Comparison of ENCODE assay signal across 10 cellular contexts in the genomic region with DNA sequence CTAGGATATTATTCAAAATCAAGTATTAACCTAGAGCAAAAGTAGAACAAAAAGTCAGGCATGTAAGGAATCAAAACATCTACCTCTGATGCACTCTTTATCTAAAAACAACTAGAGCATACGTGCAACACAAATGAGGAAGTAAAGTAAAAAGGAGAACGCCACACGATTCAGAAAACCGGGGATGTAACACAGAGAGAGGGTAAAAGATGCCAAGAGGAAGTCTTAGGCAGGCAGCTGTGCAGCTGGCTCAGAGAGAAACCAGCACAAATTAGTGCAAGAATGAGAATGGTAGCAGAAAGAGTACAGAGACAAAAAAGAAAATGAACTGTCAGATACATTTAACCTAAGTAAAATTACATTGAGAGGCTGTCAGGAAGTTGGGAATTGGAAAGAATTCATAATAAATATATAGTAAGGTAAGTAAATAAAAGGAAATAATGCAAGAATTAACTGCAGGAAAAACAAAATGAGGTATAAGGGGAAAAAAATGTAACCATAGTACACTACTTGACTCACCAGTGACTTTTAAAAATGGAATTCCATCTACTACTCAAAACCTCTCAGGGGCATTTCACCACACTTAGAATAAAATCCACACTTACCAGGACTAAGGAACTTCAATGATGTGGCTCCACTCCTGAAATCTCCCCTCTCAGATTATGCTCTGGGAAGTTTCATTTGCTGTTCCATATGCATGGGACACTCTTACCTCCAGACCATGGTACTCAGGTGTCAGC. TPM values are rescaled to one million over a fixed set of nuclear protein-coding genes. Genes with fewer than 3 reads are reported as not detected.
DNase-seq lines count a peak whose midpoint lies in the region; ATAC-seq and TF ChIP-seq lines count a peak whose summit lies in the region.
"Had no signal": no experiment of that assay in that cellular context is flagged by ENCODE, and none has a peak within 500 bp of the region (broad histone marks: within the 10 kb centered on the region; RNA-seq: fewer than 3 reads in every experiment).

No MANE protein-coding gene starts in this region.

- ATAC-seq in GM18519 (IDR thresholded peaks at IDR 0.05; ENCODE audit: low FRiP score, unreplicated experiment): peak; percentile 92
- ATAC-seq in left lobe of liver: peak; percentile 12
- ATAC-seq: effector memory CD8-positive, alpha-beta T cell had no signal

- peaks cover 47% of the 10 kb centered on the region for H3K36me3 Mint-ChIP-seq in HFFc6 (ENCODE audit: low read depth)
- H3K36me3 Mint-ChIP-seq in nephron progenitor cell (ENCODE audit: low read depth): peaks cover 55% of the 10 kb centered on the region

- H3K27ac Mint-ChIP-seq in HFFc6: peak overlapping the region; percentile 79
- no peak overlapping the region for H3K27ac Mint-ChIP-seq in nephron progenitor cell
- H3K27ac Mint-ChIP-seq: effector memory CD8-positive, alpha-beta T cell had no signal

- DNase-seq in HFFc6 (peak; percentile 67), M059J (ENCODE audit: low read depth) (peak; percentile 47), left lobe of liver (ENCODE audit: low spot score) (no peak), nephron progenitor cell (no peak), hippocampal formation (lab: John Stamatoyannopoulos, UW) (no peak), putamen (ENCODE audit: low spot score) (no peak), erythroblast (lab: John Stamatoyannopoulos, UW) (no peak)
- DNase-seq: effector memory CD8-positive, alpha-beta T cell; right lobe of liver had no signal

- peaks cover 2% of the 10 kb centered on the region; the same call in 1 of the 2 replicates for H3K27me3 Mint-ChIP-seq in HFFc6 (ENCODE audit: insufficient read depth)
- H3K27me3 Mint-ChIP-seq in nephron progenitor cell (ENCODE audit: low read depth, poor library complexity): no peaks in the 10 kb centered on the region

- H3K9me3 Mint-ChIP-seq in HFFc6 (peaks cover 10% of the 10 kb centered on the region), nephron progenitor cell (peaks cover 59% of the 10 kb centered on the region)
- H3K9me3 Mint-ChIP-seq: effector memory CD8-positive, alpha-beta T cell had no signal

- H3K4me1 Mint-ChIP-seq in HFFc6 (ENCODE audit: low read depth) (peaks cover 60% of the 10 kb centered on the region), nephron progenitor cell (no peaks in the 10 kb centered on the region)

- H3K4me3 Mint-ChIP-seq in HFFc6: peak overlapping the region; percentile 51; the same call in 1 of the 2 replicates
- H3K4me3 Mint-ChIP-seq in nephron progenitor cell: no peak overlapping the region
- H3K4me3 Mint-ChIP-seq: effector memory CD8-positive, alpha-beta T cell had no signal

- no peak for TF ChIP-seq CTCF in HFFc6 (IDR thresholded peaks at IDR 0.05)
- TF ChIP-seq CTCF in nephron progenitor cell (IDR thresholded peaks at IDR 0.05): no peak

- no peak for TF ChIP-seq POLR2A in erythroblast (IDR thresholded peaks at IDR 0.05; ENCODE audit: low read length)

RNA-seq across cellular contexts. Expression of gene BCAT1, which starts 17.1 kb away (rescaled TPM):
- total RNA-seq in HFFc6 (2021; fragmentation: NEBNext Ultra II Directional; extraction: Animal tissue kit (Norgen Biotek cat#: 25700)): 100 to 1,000 TPM; 156 to 180 (median 173) TPM
- 31.2 and 33.7 TPM in 2 replicates for total RNA-seq in M059J (2014; rRNA removed; shearing (Covaris generic))
- total RNA-seq in left lobe of liver: 2.8 TPM

Comparison
In these comparisons a context has a peak if more than half of its experiments do, and no peak if none do; other contexts are left out.
1. DNase-seq: peak in HFFc6 (single experiment) and M059J (single experiment); none in left lobe of liver (single experiment), nephron progenitor cell (single experiment), hippocampal formation (0 of 2), putamen (single experiment) and erythroblast (0 of 2).